Comparison of ENCODE assay signal across 8 cellular contexts in the genomic region with DNA sequence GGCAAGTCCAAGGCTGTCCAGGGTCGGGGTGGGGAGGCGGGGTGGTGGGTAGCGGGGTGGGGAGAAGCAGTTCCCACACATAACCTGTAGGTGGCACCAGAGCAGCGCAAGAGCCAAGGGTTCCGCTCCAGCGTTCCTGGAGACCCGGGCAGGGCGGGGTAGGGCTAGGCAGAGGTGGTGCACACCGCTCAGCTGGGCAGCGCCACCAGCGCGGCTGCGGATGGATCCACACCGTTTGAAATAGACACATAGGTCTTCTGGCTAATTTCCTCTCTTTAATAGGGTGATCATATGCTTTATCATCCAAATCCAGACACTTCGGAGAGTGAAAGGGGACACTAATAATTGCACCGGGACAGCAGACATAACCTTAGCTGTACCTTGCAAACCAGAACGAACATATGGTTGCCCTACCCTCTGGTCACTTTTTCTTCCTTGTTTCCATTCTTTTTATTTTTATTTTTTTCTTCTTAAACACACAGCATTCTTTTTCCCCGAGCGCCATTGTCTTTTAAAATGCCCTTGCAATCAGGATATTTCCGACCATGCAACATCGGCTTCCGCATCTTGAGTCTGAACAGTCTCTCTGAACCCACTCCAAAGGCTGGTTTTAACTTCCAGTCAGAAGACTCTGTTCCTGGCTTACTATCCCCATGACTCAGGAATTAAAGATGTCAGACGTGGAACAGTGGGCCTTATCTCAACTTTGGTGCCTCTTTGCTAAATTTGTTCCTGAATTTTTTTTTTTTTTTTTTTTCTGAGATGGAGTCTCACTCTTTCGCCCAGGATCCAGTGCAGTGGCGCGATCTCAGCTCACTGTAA. TPM values are rescaled to one million over a fixed set of nuclear protein-coding genes. Genes with fewer than 3 reads are reported as not detected.
DNase-seq lines count a peak whose midpoint lies in the region; ATAC-seq and TF ChIP-seq lines count a peak whose summit lies in the region.

No MANE protein-coding gene starts in this region.

- H3K4me3 ChIP-seq in HEK293 (ENCODE audit: low read depth, low read length): peak overlapping the region; percentile 26
- H3K4me3 ChIP-seq in MM.1S (ENCODE audit: low read length): peak overlapping the region; percentile 30; the same call in 1 of the 2 replicates
- H3K4me3 ChIP-seq in gastroesophageal sphincter: peak overlapping the region in 1 of 2 donors; percentile 34
- H3K4me3 ChIP-seq in osteoblast (ENCODE audit: insufficient read depth, low read length): peak overlapping the region; percentile 67
- H3K4me3 ChIP-seq in testis: peak overlapping the region; percentile 25 to 32

- DNase-seq in MM.1S (peak; percentile 83), SIG-M5 (lab: John Stamatoyannopoulos, UW) (peak; percentile 27), osteoblast (ENCODE audit: insufficient read length, low spot score, missing footprints) (peak; percentile 95), testis (peak; percentile 91)
- DNase-seq in activated effector memory CD4-positive, alpha-beta T cell treated with anti-CD3 and anti-CD28 coated beads, Interleukin-2, amount 50 U/mL, for 16 hours: peak; percentile 93

- TF ChIP-seq POLR2A in gastroesophageal sphincter (IDR thresholded peaks at IDR 0.05): no peak
- TF ChIP-seq POLR2A in testis (IDR thresholded peaks at IDR 0.05): no peak

- no peaks in the 10 kb centered on the region for H3F3A ChIP-seq in MM.1S (ENCODE audit: insufficient read depth, low read length)

- H3K4me2 ChIP-seq in MM.1S (ENCODE audit: low read depth, low read length): peak overlapping the region; percentile 88
- peak overlapping the region; percentile 94 for H3K4me2 ChIP-seq in osteoblast (ENCODE audit: insufficient read depth, low read length)

- H4K20me1 ChIP-seq in MM.1S (ENCODE audit: insufficient read depth, low read length) (no peaks in the 10 kb centered on the region), osteoblast (ENCODE audit: insufficient read depth, low read length) (no peaks in the 10 kb centered on the region)

- CTCF ChIA-PET in HEK293 (lab: Yijun Ruan, JAX): interaction anchor here (0.6 to 5.2 kb wide), 33 partner anchors 9 to 591 kb away, joined by 3 to 41 read pairs (median 4); a partner anchor contains a TSS

- H3K4me1 ChIP-seq in ES-I3 (ENCODE audit: insufficient read depth, low read length) (0 out of 2 replicates have a peak, but pooled peaks cover 7% of the 10 kb centered on the region), HEK293 (ENCODE audit: control insufficient read depth, insufficient read depth, low read length) (no peaks in the 10 kb centered on the region), MM.1S (ENCODE audit: low read length) (no peaks in the 10 kb centered on the region), gastroesophageal sphincter (peaks cover 0 to 12% (median 3%) of the 10 kb centered on the region in 3 donors), osteoblast (ENCODE audit: insufficient read depth, low read length) (peaks cover 8% of the 10 kb centered on the region), testis (no peaks in the 10 kb centered on the region)

- TF ChIP-seq EP300 in gastroesophageal sphincter (IDR thresholded peaks at IDR 0.05): no peak

- no peaks in the 10 kb centered on the region for H3K9me2 ChIP-seq in MM.1S (replicated peaks; ENCODE audit: insufficient read depth, low read length)

- H3K27me3 ChIP-seq in MM.1S (replicated peaks; ENCODE audit: insufficient read depth, low read length) (no peaks in the 10 kb centered on the region), gastroesophageal sphincter (no peaks in the 10 kb centered on the region), osteoblast (ENCODE audit: insufficient read depth, low read length) (peaks cover 4% of the 10 kb centered on the region), testis (no peaks in the 10 kb centered on the region)

- no peaks in the 10 kb centered on the region for H3K9me3 ChIP-seq in ES-I3 (ENCODE audit: control insufficient read depth, insufficient read depth, low read length)
- H3K9me3 ChIP-seq in HEK293 (ENCODE audit: control insufficient read depth, insufficient read depth, low read depth, low read length): no peaks in the 10 kb centered on the region
- H3K9me3 ChIP-seq in MM.1S (replicated peaks; ENCODE audit: insufficient read depth, low read length): no peaks in the 10 kb centered on the region
- no peaks in the 10 kb centered on the region for H3K9me3 ChIP-seq in gastroesophageal sphincter
- no peaks in the 10 kb centered on the region for H3K9me3 ChIP-seq in osteoblast (ENCODE audit: low read depth, low read length)
- H3K9me3 ChIP-seq in testis: no peaks in the 10 kb centered on the region

- peak; percentile 86 for TF ChIP-seq CTCF in HEK293 (tag by site-specific recombination; IDR thresholded peaks at IDR 0.05)
- TF ChIP-seq CTCF in MM.1S (IDR thresholded peaks at IDR 0.05; ENCODE audit: low read length): peak; percentile 56
- TF ChIP-seq CTCF in gastroesophageal sphincter (IDR thresholded peaks at IDR 0.05): peak; percentile 56 to 97 (median 80)
- TF ChIP-seq CTCF in osteoblast (IDR thresholded peaks at IDR 0.05; ENCODE audit: extremely low read depth, low read depth, low read length): peak; percentile 50
- peak in 2 of 3 experiments; percentile 53 to 92 for TF ChIP-seq CTCF in testis (IDR thresholded peaks at IDR 0.05)

- H3K79me2 ChIP-seq in MM.1S (ENCODE audit: low read length) (no peaks in the 10 kb centered on the region), osteoblast (ENCODE audit: insufficient read depth, low read length) (no peaks in the 10 kb centered on the region)

- peak overlapping the region; percentile 79 for H2AFZ ChIP-seq in MM.1S (ENCODE audit: low read length)
- H2AFZ ChIP-seq in osteoblast (ENCODE audit: low read length): peak overlapping the region; percentile 87

- H3K36me3 ChIP-seq in ES-I3 (ENCODE audit: insufficient read depth, low read length) (no peaks in the 10 kb centered on the region), HEK293 (ENCODE audit: control insufficient read depth in 2 of 2, insufficient read depth in 1 of 2, low read length in 2 of 2) (no peaks in the 10 kb centered on the region), MM.1S (replicated peaks; ENCODE audit: insufficient read depth, low read length) (no peaks in the 10 kb centered on the region), gastroesophageal sphincter (no peaks in the 10 kb centered on the region), osteoblast (ENCODE audit: insufficient read depth, low read length) (no peaks in the 10 kb centered on the region), testis (ENCODE audit: low read depth, missing control alignments) (no peaks in the 10 kb centered on the region)

- intact Hi-C loops in testis (cut with DNase I; ENCODE audit: low total_unique reads): no loop called here

- POLR2A ChIA-PET in HEK293 (lab: Yijun Ruan, JAX): interaction anchor here (1.4 to 1.6 kb wide), 2 partner anchors 17 to 43 kb away, joined by 4 to 5 read pairs; no protein-coding TSS in a partner anchor

- H3K27ac ChIP-seq in HEK293 (ENCODE audit: extremely low read depth, low read depth, low read length) (no peak overlapping the region), MM.1S (ENCODE audit: low read length) (no peak overlapping the region), gastroesophageal sphincter (no peak overlapping the region), osteoblast (ENCODE audit: low read depth, low read length) (no peak overlapping the region), testis (no peak overlapping the region)

- H3K9ac ChIP-seq in ES-I3 (ENCODE audit: low read depth, low read length) (peak overlapping the region; percentile 36; the same call in 1 of the 2 replicates), MM.1S (ENCODE audit: low read length) (no peak overlapping the region)

- 30% methylated on average over 12 to 18 of the region's 26 CpGs for WGBS in gastroesophageal sphincter (ENCODE audit: low coverage in 1 of 2), 2 donors
- WGBS in testis, 2 donors: 15 to 22% methylated on average over 16 to 26 of the region's 26 CpGs

- ATAC-seq in gastroesophageal sphincter: peak; percentile 98

TF ChIP-seq in HEK293, 187 proteins besides CTCF, POLR2A, EP300 and RAD21 (continues in another document):
- TF ChIP-seq ZNF292 (tag by site-specific recombination; IDR thresholded peaks at IDR 0.05; ENCODE audit: borderline replicate concordance, low read depth) (no peak), ZNF585B (tag by site-specific recombination; IDR thresholded peaks at IDR 0.05) (no peak), ZNF768 (tag by site-specific recombination; IDR thresholded peaks at IDR 0.05) (no peak), ZNF184 (tag by site-specific recombination; IDR thresholded peaks at IDR 0.05) (no peak), YY1 (tag by site-specific recombination; IDR thresholded peaks at IDR 0.05) (no peak), ZNF404 (tag by site-specific recombination; IDR thresholded peaks at IDR 0.05) (no peak), ZNF529 (tag by site-specific recombination; IDR thresholded peaks at IDR 0.05; ENCODE audit: insufficient replicate concordance) (no peak)
- TF ChIP-seq, protein P1, sequence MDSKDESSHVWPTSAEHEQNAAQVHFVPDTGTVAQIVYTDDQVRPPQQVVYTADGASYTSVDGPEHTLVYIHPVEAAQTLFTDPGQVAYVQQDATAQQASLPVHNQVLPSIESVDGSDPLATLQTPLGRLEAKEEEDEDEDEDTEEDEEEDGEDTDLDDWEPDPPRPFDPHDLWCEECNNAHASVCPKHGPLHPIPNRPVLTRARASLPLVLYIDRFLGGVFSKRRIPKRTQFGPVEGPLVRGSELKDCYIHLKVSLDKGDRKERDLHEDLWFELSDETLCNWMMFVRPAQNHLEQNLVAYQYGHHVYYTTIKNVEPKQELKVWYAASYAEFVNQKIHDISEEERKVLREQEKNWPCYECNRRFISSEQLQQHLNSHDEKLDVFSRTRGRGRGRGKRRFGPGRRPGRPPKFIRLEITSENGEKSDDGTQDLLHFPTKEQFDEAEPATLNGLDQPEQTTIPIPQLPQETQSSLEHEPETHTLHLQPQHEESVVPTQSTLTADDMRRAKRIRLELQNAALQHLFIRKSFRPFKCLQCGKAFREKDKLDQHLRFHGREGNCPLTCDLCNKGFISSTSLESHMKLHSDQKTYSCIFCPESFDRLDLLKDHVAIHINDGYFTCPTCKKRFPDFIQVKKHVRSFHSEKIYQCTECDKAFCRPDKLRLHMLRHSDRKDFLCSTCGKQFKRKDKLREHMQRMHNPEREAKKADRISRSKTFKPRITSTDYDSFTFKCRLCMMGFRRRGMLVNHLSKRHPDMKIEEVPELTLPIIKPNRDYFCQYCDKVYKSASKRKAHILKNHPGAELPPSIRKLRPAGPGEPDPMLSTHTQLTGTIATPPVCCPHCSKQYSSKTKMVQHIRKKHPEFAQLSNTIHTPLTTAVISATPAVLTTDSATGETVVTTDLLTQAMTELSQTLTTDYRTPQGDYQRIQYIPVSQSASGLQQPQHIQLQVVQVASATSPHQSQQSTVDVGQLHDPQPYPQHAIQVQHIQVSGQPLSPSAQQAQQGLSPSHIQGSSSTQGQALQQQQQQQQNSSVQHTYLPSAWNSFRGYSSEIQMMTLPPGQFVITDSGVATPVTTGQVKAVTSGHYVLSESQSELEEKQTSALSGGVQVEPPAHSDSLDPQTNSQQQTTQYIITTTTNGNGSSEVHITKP (tag by site-specific recombination; IDR thresholded peaks at IDR 0.05): peak; percentile 56; the same call in 1 of the 2 replicates

RNA-seq across cellular contexts. Expression of a gene that starts 12.5 kb away (rescaled TPM):
- total RNA-seq in gastroesophageal sphincter: 10 to 100 TPM in 1 of 4 donors, 1 to 10 TPM in 3; 3.5 to 13.8 (median 7.1) TPM
- total RNA-seq in osteoblast: 14.1 and 14.7 TPM in 2 replicates
- 10 to 100 TPM; 15.3 to 16.1 TPM for total RNA-seq in testis
- 18.6 TPM for polyA plus RNA-seq in testis (ENCODE audit: insufficient read depth, low read depth, low replicate concordance)

Comparison
In these comparisons a context has a peak if more than half of its experiments do, and no peak if none do; other contexts are left out.
1. DNase-seq: peak in every context shown above with its lines; median percentile 95 in osteoblast; 93 in activated effector memory CD4-positive, alpha-beta T cell treated with anti-CD3 and anti-CD28 coated beads, Interleukin-2, amount 50 U/mL, for 16 hours; 91 in testis; 83 in MM.1S; 27 in SIG-M5.